Comparison of ENCODE assay signal across 1 cellular context in genomic region chr11:114297806-114298700, GRCh38.
TF ChIP-seq lines count a peak whose summit lies in the region.

No MANE protein-coding gene starts in this region.

TF ChIP-seq in A549, 52 proteins besides CTCF, POLR2A, EP300 and RAD21 (continued from another document):
- TF ChIP-seq CHD4 (IDR thresholded peaks at IDR 0.05; ENCODE audit: borderline replicate concordance) (no peak), GATA3 (IDR thresholded peaks at IDR 0.05; ENCODE audit: borderline replicate concordance) (no peak), ESRRA (IDR thresholded peaks at IDR 0.05; ENCODE audit: borderline replicate concordance, low read length) (no peak)
